Comparison of ENCODE assay signal across 2 cellular contexts in the genomic region with DNA sequence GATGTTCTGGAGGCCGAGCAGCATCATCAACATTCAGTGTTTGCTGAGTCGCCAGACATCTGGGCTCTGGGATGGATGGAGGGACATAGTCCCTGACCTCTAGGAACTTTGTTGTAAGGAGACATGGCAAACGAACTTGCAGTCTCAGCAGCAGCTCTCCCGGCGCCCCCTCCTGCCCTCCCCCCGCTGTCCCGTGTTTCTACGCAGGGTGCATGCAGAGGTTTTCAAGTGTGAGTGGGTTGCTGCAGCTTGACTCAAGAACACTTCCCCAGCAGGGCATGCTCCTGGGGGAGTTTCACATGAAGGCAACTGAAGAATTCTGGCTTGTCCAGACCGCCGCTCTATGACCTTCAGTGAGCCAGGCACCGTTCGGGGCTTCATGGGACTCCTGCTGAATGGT.
TF ChIP-seq lines count a peak whose summit lies in the region.

No MANE protein-coding gene starts in this region.

TF ChIP-seq in GM23338, 12 proteins besides CTCF, POLR2A, EP300 and RAD21:
- TF ChIP-seq POLR2AphosphoS5 (IDR thresholded peaks at IDR 0.05; ENCODE audit: low read depth) (no peak), EZH2phosphoT487 (IDR thresholded peaks at IDR 0.05; ENCODE audit: unreplicated experiment) (no peak), REST (IDR thresholded peaks at IDR 0.05; ENCODE audit: unreplicated experiment) (no peak), JUNB (IDR thresholded peaks at IDR 0.05; ENCODE audit: unreplicated experiment) (no peak), STAT1 (IDR thresholded peaks at IDR 0.05; ENCODE audit: unreplicated experiment) (no peak), CREB1 (CRISPR knock-in tag; IDR thresholded peaks at IDR 0.05; ENCODE audit: low read depth) (no peak)

TF ChIP-seq in H1, 55 proteins besides CTCF, POLR2A, EP300 and RAD21:
- TF ChIP-seq CEBPB (IDR thresholded peaks at IDR 0.05; ENCODE audit: low read depth, low read length) (no peak), SUZ12 (IDR thresholded peaks at IDR 0.05; ENCODE audit: low read length) (no peak), RFX5 (IDR thresholded peaks at IDR 0.05; ENCODE audit: borderline replicate concordance, low read depth, low read length) (no peak), ASH2L (IDR thresholded peaks at IDR 0.05; ENCODE audit: low read length) (no peak), CHD1 (IDR thresholded peaks at IDR 0.05; ENCODE audit: low read depth, low read length) (no peak), CBX8 (IDR thresholded peaks at IDR 0.05; ENCODE audit: borderline replicate concordance, low read depth, low read length) (no peak), HDAC2 (IDR thresholded peaks at IDR 0.05; ENCODE audit: borderline replicate concordance in 1 of 2, low read depth in 2 of 2, low read length in 2 of 2) (no peak), GABPA (IDR thresholded peaks at IDR 0.05; ENCODE audit: borderline replicate concordance, insufficient read depth, low read length) (no peak), FOSL1 (IDR thresholded peaks at IDR 0.05; ENCODE audit: insufficient read depth, low read depth, low read length) (no peak)
